Comparison of ENCODE assay signal across 36 cellular contexts in the genomic region with DNA sequence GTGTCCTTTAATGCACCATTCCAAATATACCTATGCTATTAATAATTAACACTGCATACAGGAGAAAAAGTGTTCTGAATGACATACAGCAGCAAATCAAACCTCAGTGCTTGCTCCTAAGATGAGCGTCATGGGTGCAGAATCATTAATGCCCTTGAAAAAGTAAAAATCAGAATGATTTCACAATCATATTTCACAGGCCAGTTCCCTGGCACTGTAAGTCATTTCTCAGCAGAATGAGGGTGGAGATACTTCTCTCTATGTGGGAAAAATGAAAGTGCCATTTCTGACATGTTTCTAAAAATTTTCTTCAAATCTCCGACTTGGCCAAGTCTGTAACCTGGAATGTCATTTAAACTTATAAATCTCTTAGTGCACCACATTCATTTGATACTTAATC.
DNase-seq lines count a peak whose midpoint lies in the region; ATAC-seq, FAIRE-seq and TF ChIP-seq lines count a peak whose summit lies in the region.
"Had no signal": no experiment of that assay in that cellular context is flagged by ENCODE, and none has a peak within 500 bp of the region (broad histone marks: within the 10 kb centered on the region; RNA-seq: fewer than 3 reads in every experiment).

No MANE protein-coding gene starts in this region.

- H3K27me3 ChIP-seq in PC-9 (ENCODE audit: insufficient read depth, low read depth) (no peaks in the 10 kb centered on the region), H1 (replicated peaks in 1 of 4; ENCODE audit: control insufficient read depth in 3 of 4, extremely low read depth in 1 of 4, insufficient read depth in 3 of 4, low read length in 3 of 4) (no peaks in the 10 kb centered on the region), lung (ENCODE audit: control insufficient read depth, insufficient read depth) (no peaks in the 10 kb centered on the region)
- H3K27me3 ChIP-seq: cardiac muscle cell, neutrophil, SJSA1 had no signal

- H4K5ac ChIP-seq in H1 (ENCODE audit: insufficient read length, low read depth, low read length): no peak overlapping the region

- H3K9me2 ChIP-seq in PC-9 (ENCODE audit: insufficient read depth): no peaks in the 10 kb centered on the region

- H3K14ac ChIP-seq in H1 (ENCODE audit: insufficient read length): no peak overlapping the region

- no peaks in the 10 kb centered on the region for H3K79me2 ChIP-seq in PC-9 (ENCODE audit: low read depth)
- no peaks in the 10 kb centered on the region for H3K79me2 ChIP-seq in H1 (ENCODE audit: control insufficient read depth in 1 of 2, insufficient read depth in 2 of 2, low read length in 2 of 2)

- H3K36me3 ChIP-seq in PC-9 (ENCODE audit: low read depth) (no peaks in the 10 kb centered on the region), H1 (ENCODE audit: control insufficient read depth in 2 of 4, insufficient read depth in 4 of 4, low read length in 3 of 4) (peaks cover 0 to 6% (median 0%) of the 10 kb centered on the region in 4 experiments; a peak in 1 of 8 replicates), lung (ENCODE audit: control insufficient read depth in 2 of 2, insufficient read depth in 2 of 2, low read length in 2 of 2) (no peaks in the 10 kb centered on the region)
- H3K36me3 ChIP-seq: cardiac muscle cell, left ventricle myocardium inferior, neutrophil, SJSA1 had no signal

- H3K27ac ChIP-seq in PC-9: no peak overlapping the region
- no peak overlapping the region for H3K27ac ChIP-seq in H1 (ENCODE audit: low read depth, low read length)
- no peak overlapping the region for H3K27ac ChIP-seq in lung (ENCODE audit: low read depth in 1 of 2, low read length in 1 of 2)
- H3K27ac ChIP-seq: C4-2B, cardiac muscle cell, left ventricle myocardium inferior, neutrophil, SJSA1 had no signal

- TF ChIP-seq EP300 in H1 (IDR thresholded peaks at IDR 0.05; ENCODE audit: borderline replicate concordance in 1 of 2, low read depth in 2 of 2, low read length in 2 of 2): no peak

- H2BK120ac ChIP-seq in H1 (replicated peaks; ENCODE audit: low read depth, low read length): no peak overlapping the region

- H3K23me2 ChIP-seq in H1 (ENCODE audit: low read depth, low read length): no peaks in the 10 kb centered on the region

- no peak overlapping the region for H3K23ac ChIP-seq in H1 (ENCODE audit: insufficient read length)

- no peak overlapping the region for H4K91ac ChIP-seq in H1 (replicated peaks; ENCODE audit: insufficient read length, low read length)

- H2BK20ac ChIP-seq in H1 (ENCODE audit: low read length): no peak overlapping the region

- WGBS in H1 (ENCODE audit: extremely low coverage in 1 of 2, insufficient coverage in 1 of 2, insufficient read length in 1 of 2, insufficient replicate concordance in 2 of 2, low coverage in 1 of 2, low lambda C conversion rate in 2 of 2, missing lambda C conversion rate in 1 of 2), 2 experiments: 96% methylated on average over 2 of the region's 2 CpGs; no CpG with 5 or more reads in 1 of the 2 experiments
- 58 to 68% methylated on average over 2 of the region's 2 CpGs for WGBS in lung, 2 donors

- no peak overlapping the region for H3K56ac ChIP-seq in H1 (replicated peaks; ENCODE audit: insufficient read length, low read depth, low read length)

- FAIRE-seq in H1 (lab: Jason Lieb, UNC): no peak
- FAIRE-seq: K562 had no signal

- H3K9ac ChIP-seq in H1 (replicated peaks in 1 of 4; ENCODE audit: extremely low read depth in 1 of 4, low read depth in 3 of 4, low read length in 3 of 4): no peak overlapping the region

- H3K4me3 ChIP-seq in PC-9 (no peak overlapping the region), H1 (ENCODE audit: extremely low read depth in 1 of 4, insufficient read depth in 2 of 4, low read depth in 3 of 4, low read length in 4 of 4) (no peak overlapping the region), lung (no peak overlapping the region)
- H3K4me3 ChIP-seq: cardiac muscle cell, K562, left ventricle myocardium inferior, SJSA1 had no signal

- H4K20me1 ChIP-seq in PC-9 (ENCODE audit: insufficient read depth): no peaks in the 10 kb centered on the region
- no peaks in the 10 kb centered on the region for H4K20me1 ChIP-seq in H1 (replicated peaks in 1 of 2; ENCODE audit: control insufficient read depth in 1 of 2, insufficient read depth in 2 of 2, low read length in 2 of 2)

- H3F3A ChIP-seq in PC-9 (ENCODE audit: insufficient read depth, low read depth): no peaks in the 10 kb centered on the region

- ATAC-seq in lung (ENCODE audit: insufficient read depth, low FRiP score) (peak; percentile 41), left colon (no peak)
- ATAC-seq: effector memory CD8-positive, alpha-beta T cell; K562; naive thymus-derived CD4-positive, alpha-beta T cell; stimulated activated effector memory CD8-positive, alpha-beta T cell treated with anti-CD3 and anti-CD28 coated beads, Interleukin-12 subunit alpha, Interleukin-12 subunit beta, amount 100 ng/mL, for 72 hours; T-cell; WTC11 had no signal

- H3K9me3 ChIP-seq in PC-9 (ENCODE audit: insufficient read depth, low read depth): no peaks in the 10 kb centered on the region
- no peaks in the 10 kb centered on the region for H3K9me3 ChIP-seq in H1 (ENCODE audit: insufficient read depth in 2 of 2, low read depth in 1 of 2, low read length in 1 of 2)
- H3K9me3 ChIP-seq in lung (ENCODE audit: control insufficient read depth in 2 of 2, insufficient read depth in 1 of 2, low read length in 1 of 2): no peaks in the 10 kb centered on the region
- H3K9me3 ChIP-seq: left ventricle myocardium inferior, neutrophil, SJSA1 had no signal

- peak overlapping the region; percentile 39; the same call in 1 of the 2 replicates for H2AFZ ChIP-seq in PC-9
- no peak overlapping the region; the same call in 1 of the 2 replicates for H2AFZ ChIP-seq in H1 (ENCODE audit: low read length)

- H2AK5ac ChIP-seq in H1 (ENCODE audit: low read depth, low read length): no peak overlapping the region

- H3K4me2 ChIP-seq in PC-9 (no peak overlapping the region), H1 (ENCODE audit: insufficient read depth in 1 of 2, low read depth in 2 of 2, low read length in 2 of 2) (no peak overlapping the region)

- POLR2A ChIA-PET in PC-9 (lab: Charles Lee; ENCODE audit: unreplicated experiment) (no interaction called here), H1 (lab: Charles Lee; ENCODE audit: partially characterized antibody) (no interaction called here)

- TF ChIP-seq CTCF in PC-9 (conservative IDR thresholded peaks at IDR 0.05): no peak
- TF ChIP-seq CTCF in H1 (IDR thresholded peaks at IDR 0.05; ENCODE audit: control extremely low read depth in 1 of 3, insufficient read depth in 1 of 3, low read depth in 1 of 3, low read length in 3 of 3): no peak
- no peak for TF ChIP-seq CTCF in lung (IDR thresholded peaks at IDR 0.05; ENCODE audit: control extremely low read depth, extremely low read depth)

- CTCF ChIA-PET in PC-9 (lab: Charles Lee) (no interaction called here), H1 (lab: Charles Lee; ENCODE audit: partially characterized antibody) (no interaction called here)

- no peak overlapping the region for H2BK15ac ChIP-seq in H1 (ENCODE audit: low read length)

- no peak overlapping the region for H4K8ac ChIP-seq in H1 (ENCODE audit: extremely low read depth, insufficient read depth, low read length)

- no TSS peak for BruUV-seq in PC-9 (replicated peaks; lab: Mats Ljungman, UMichigan)

- no peak overlapping the region for H2BK12ac ChIP-seq in H1 (ENCODE audit: low read depth, low read length)

- 0 out of 2 replicates have a peak overlapping the region, but pooled peaks have one; percentile 14 for H3K18ac ChIP-seq in H1 (ENCODE audit: extremely low read depth, low read length)

- DNase-seq in PC-9: no peak
- DNase-seq in H1 (ENCODE audit: low read depth in 1 of 2, low spot score in 2 of 2): no peak
- DNase-seq in lung (ENCODE audit: low spot score): no peak
- no peak for DNase-seq in left colon
- DNase-seq in pons (ENCODE audit: low spot score): no peak
- no peak for DNase-seq in NK-92 treated with Interleukin-12 subunit alpha and Interleukin-12 subunit beta, amount 100 ng/mL, for 24 hours (lab: John Stamatoyannopoulos, UW)
- no peak for DNase-seq in posterior cingulate gyrus
- DNase-seq: activated CD4-positive, alpha-beta T cell treated with anti-CD3 and anti-CD28 coated beads, Interleukin-2, amount 50 U/mL, for 1 hour; activated effector memory CD4-positive, alpha-beta T cell treated with anti-CD3 and anti-CD28 coated beads, Interleukin-2, amount 50 U/mL, for 16 hours; activated T-cell treated with anti-CD3 and anti-CD28 coated beads, Interleukin-2, amount 50 U/mL, for 24 hours; aorta; cortex of kidney; DND-41; effector memory CD8-positive, alpha-beta T cell; erythroblast; GF-D8; GOT3; hippocampal formation; left ventricle myocardium inferior; midbrain; naive thymus-derived CD4-positive, alpha-beta T cell; NCI-H1092 treated with DMSO at 0.1 percent for 48 hours; NCI-H1694 treated with DMSO at 0.1 percent for 48 hours; NCI-H446 treated with DMSO at 0.1 percent for 48 hours; RPMI8226; stimulated activated CD4-positive, alpha-beta T cell treated with anti-CD3 and anti-CD28 coated beads, Interleukin-15, amount 100 ng/mL, for 24 hours; substantia nigra; T-cell; trophoblast cell had no signal

- TF ChIP-seq RAD21 in H1 (IDR thresholded peaks at IDR 0.05 in 1 of 2, conservative IDR thresholded peaks at IDR 0.05 in 1 of 2; ENCODE audit: low read depth in 2 of 2, low read length in 2 of 2): no peak

- TF ChIP-seq POLR2A in H1 (IDR thresholded peaks at IDR 0.05; ENCODE audit: control extremely low read depth in 1 of 2, low read depth in 2 of 2, low read length in 2 of 2): no peak

- H3K4me1 ChIP-seq in PC-9 (replicated peaks; ENCODE audit: insufficient read depth) (no peaks in the 10 kb centered on the region), H1 (replicated peaks in 1 of 4; ENCODE audit: control insufficient read depth in 3 of 4, insufficient read depth in 4 of 4, low read length in 3 of 4) (peaks cover 0 to 8% (median 3%) of the 10 kb centered on the region in 4 experiments; a peak in 2 of 7 replicates), lung (ENCODE audit: control insufficient read depth in 2 of 2, insufficient read depth in 2 of 2, low read length in 2 of 2) (no peaks in the 10 kb centered on the region)
- H3K4me1 ChIP-seq: left ventricle myocardium inferior, SJSA1 had no signal

- no peak overlapping the region for H2BK5ac ChIP-seq in H1 (ENCODE audit: low read depth, low read length)

- intact Hi-C loops in PC-9 (cut with micrococcal nuclease; ENCODE audit: unreplicated experiment) (no loop called here), left colon (cut with DNase I, micrococcal nuclease) (no loop called here), posterior cingulate gyrus (cut with DNase I) (no loop called here)

- no peaks in the 10 kb centered on the region for H3K79me1 ChIP-seq in H1 (ENCODE audit: low read depth, low read length)

- no peak overlapping the region for H3K4ac ChIP-seq in H1 (replicated peaks; ENCODE audit: insufficient read length, low read depth, low read length)

TF ChIP-seq in H1, 55 proteins besides CTCF, POLR2A, EP300 and RAD21 (continues in another document):
- TF ChIP-seq TEAD4 (IDR thresholded peaks at IDR 0.05; ENCODE audit: low read depth, low read length) (no peak), CBX8 (IDR thresholded peaks at IDR 0.05; ENCODE audit: borderline replicate concordance, low read depth, low read length) (no peak), ASH2L (IDR thresholded peaks at IDR 0.05; ENCODE audit: low read length) (no peak), YY1 (IDR thresholded peaks at IDR 0.05; ENCODE audit: low read depth, low read length) (no peak), RXRA (IDR thresholded peaks at IDR 0.05; ENCODE audit: insufficient read depth, low read depth, low read length) (no peak)
